9 cellular contexts compared by ENCODE assay signal in the genomic region with DNA sequence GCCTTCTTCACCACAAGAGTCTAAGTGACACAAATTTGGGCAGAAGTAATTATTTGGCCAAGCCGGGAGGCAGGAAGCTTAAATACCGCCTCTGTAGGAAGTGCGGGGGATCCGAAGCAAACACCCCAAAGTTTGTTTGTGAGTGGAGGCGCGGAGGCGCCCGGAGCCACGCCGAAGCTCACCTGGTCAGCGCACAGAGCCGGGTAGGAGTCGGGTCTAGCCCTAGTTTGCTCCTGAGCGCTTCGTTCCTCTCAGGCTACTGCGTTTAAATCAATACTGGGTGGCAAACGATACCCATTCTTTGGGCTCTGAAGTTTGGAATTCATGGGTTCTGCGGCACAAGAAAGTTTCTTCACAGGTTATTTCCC. TPM values are rescaled to one million over a fixed set of nuclear protein-coding genes. Genes with fewer than 3 reads are reported as not detected.
DNase-seq lines count a peak whose midpoint lies in the region; TF ChIP-seq lines count a peak whose summit lies in the region.
"Had no signal": no experiment of that assay in that cellular context is flagged by ENCODE, and none has a peak within 500 bp of the region (broad histone marks: within the 10 kb centered on the region; RNA-seq: fewer than 3 reads in every experiment).

No MANE protein-coding gene starts in this region.

- peaks cover 3% of the 10 kb centered on the region for H3K27me3 Mint-ChIP-seq in endothelial cell (ENCODE audit: unreplicated experiment)

- H3K27me3 ChIP-seq in muscle layer of duodenum (ENCODE audit: low read depth, low read length): peaks cover 20% of the 10 kb centered on the region

- DNase-seq in DMS53 (lab: John Stamatoyannopoulos, UW): peak; percentile 60
- DNase-seq in NOMO-1 treated with DMSO at 0.1 percent for 48 hours (lab: John Stamatoyannopoulos, UW; ENCODE audit: unreplicated experiment): peak; percentile 6
- peak; percentile 7 for DNase-seq in endothelial cell (ENCODE audit: low spot score)
- DNase-seq in NCI-H1436 (lab: John Stamatoyannopoulos, UW): no peak
- DNase-seq in NCI-H1105 treated with DMSO at 0.1 percent for 48 hours (lab: John Stamatoyannopoulos, UW): no peak
- no peak for DNase-seq in NCI-H510A (lab: John Stamatoyannopoulos, UW)
- DNase-seq in Kasumi-1 (lab: John Stamatoyannopoulos, UW): no peak

- no peak overlapping the region for H3K27ac ChIP-seq in muscle layer of duodenum (ENCODE audit: low read length)
- H3K27ac ChIP-seq: KMS-11 had no signal

- H3K9me3 ChIP-seq in muscle layer of duodenum (ENCODE audit: control insufficient read depth in 1 of 2, low read length in 2 of 2): peaks cover 9 to 13% of the 10 kb centered on the region in 2 donors

- no peak overlapping the region for H3K27ac Mint-ChIP-seq in endothelial cell (ENCODE audit: unreplicated experiment)

- TF ChIP-seq CTCF in endothelial cell (IDR thresholded peaks at IDR 0.05; ENCODE audit: unreplicated experiment): no peak

- H3K36me3 Mint-ChIP-seq in endothelial cell (ENCODE audit: low read depth, unreplicated experiment): peaks cover 8% of the 10 kb centered on the region

- peaks cover 2% of the 10 kb centered on the region for H3K4me1 Mint-ChIP-seq in endothelial cell (ENCODE audit: unreplicated experiment)

- peaks cover 4 to 12% of the 10 kb centered on the region in 2 donors for H3K4me1 ChIP-seq in muscle layer of duodenum (ENCODE audit: control insufficient read depth in 1 of 2, insufficient read depth in 2 of 2, low read length in 2 of 2)

- peak overlapping the region; percentile 67 to 85 for H3K4me3 ChIP-seq in muscle layer of duodenum (ENCODE audit: low read depth in 1 of 2, low read length in 2 of 2)

- H3K9me3 Mint-ChIP-seq in endothelial cell (ENCODE audit: unreplicated experiment): no peaks in the 10 kb centered on the region

- H3K36me3 ChIP-seq in muscle layer of duodenum (ENCODE audit: control insufficient read depth in 1 of 2, insufficient read depth in 2 of 2, low read length in 2 of 2): no peaks in the 10 kb centered on the region

- H3K4me3 Mint-ChIP-seq in endothelial cell (ENCODE audit: unreplicated experiment): peak overlapping the region; percentile 72

RNA-seq across cellular contexts. Expression of gene MCC, which starts 0.9 kb away (rescaled TPM):
- total RNA-seq in endothelial cell (ENCODE audit: unreplicated experiment): 22.7 TPM

RNA-seq across cellular contexts. Expression of gene YTHDC2, which starts 26.1 kb away (rescaled TPM):
- total RNA-seq in endothelial cell (ENCODE audit: unreplicated experiment): 28.6 TPM

RNA-seq across cellular contexts. Expression of gene TSSK1B, which starts 52.6 kb away (rescaled TPM):
- total RNA-seq in endothelial cell (ENCODE audit: unreplicated experiment): not detected

Comparison
In these comparisons a context has a peak if more than half of its experiments do, and no peak if none do; other contexts are left out.
1. DNase-seq: peak in DMS53 (single experiment), NOMO-1 treated with DMSO at 0.1 percent for 48 hours (single experiment) and endothelial cell (single experiment); none in NCI-H1436 (single experiment), NCI-H1105 treated with DMSO at 0.1 percent for 48 hours (single experiment), NCI-H510A (single experiment) and Kasumi-1 (0 of 2).